In genomic region chr20:51529027-51529749, GRCh38 we compare ENCODE assay signal across 9 cellular contexts. TPM values are rescaled to one million over a fixed set of nuclear protein-coding genes. Genes with fewer than 3 reads are reported as not detected.
A peak's percentile ranks its signal among the peaks of the same experiment; 100 is the strongest.
DNase-seq lines count a peak whose midpoint lies in the region; ATAC-seq and TF ChIP-seq lines count a peak whose summit lies in the region.
"Had no signal": no experiment of that assay in that cellular context is flagged by ENCODE, and none has a peak within 500 bp of the region (broad histone marks: within the 10 kb centered on the region; RNA-seq: fewer than 3 reads in every experiment).

No MANE protein-coding gene starts in this region.

- H3K4me3 Mint-ChIP-seq in activated naive CD8-positive, alpha-beta T cell treated with anti-CD3 and anti-CD28 coated beads, Interleukin-2, amount 10 ng/mL, durations not matched to agents 7 days and 5 days = peak overlapping the region; percentile 38
- H3K4me3 Mint-ChIP-seq in nephron = no peak overlapping the region

- H3K4me3 ChIP-seq in AG10803 (ENCODE audit: low read length) = peak overlapping the region; percentile 30

- peak; percentile 87 for DNase-seq in AG10803 (ENCODE audit: low read depth)
- DNase-seq in NCI-H226 = peak; percentile 85
- DNase-seq in activated naive CD8-positive, alpha-beta T cell treated with anti-CD3 and anti-CD28 coated beads, Interleukin-2, amount 10 ng/mL, durations not matched to agents 7 days and 5 days = no peak
- DNase-seq in NCI-H82 treated with DMSO at 0.1 percent for 48 hours (lab: John Stamatoyannopoulos, UW; ENCODE audit: unreplicated experiment) = no peak
- DNase-seq in RKO (ENCODE audit: low spot score) = no peak
- DNase-seq: NCI-H1092 had no signal

- TF ChIP-seq CTCF in AG10803 (conservative IDR thresholded peaks at IDR 0.05; ENCODE audit: low read length) (no peak), nephron (IDR thresholded peaks at IDR 0.05; ENCODE audit: unreplicated experiment in 3 of 3) (no peak)

- H3K9me3 Mint-ChIP-seq in activated naive CD8-positive, alpha-beta T cell treated with anti-CD3 and anti-CD28 coated beads, Interleukin-2, amount 10 ng/mL, durations not matched to agents 7 days and 5 days = no peaks in the 10 kb centered on the region
- no peaks in the 10 kb centered on the region for H3K9me3 Mint-ChIP-seq in nephron

- H3K4me1 Mint-ChIP-seq in activated naive CD8-positive, alpha-beta T cell treated with anti-CD3 and anti-CD28 coated beads, Interleukin-2, amount 10 ng/mL, durations not matched to agents 7 days and 5 days = peaks cover 81% of the 10 kb centered on the region
- peaks cover 36% of the 10 kb centered on the region for H3K4me1 Mint-ChIP-seq in nephron

- ATAC-seq in activated naive CD8-positive, alpha-beta T cell treated with anti-CD3 and anti-CD28 coated beads, Interleukin-2, amount 10 ng/mL, durations not matched to agents 7 days and 5 days (ENCODE audit: low read depth) = no peak
- ATAC-seq in HG03095 (IDR thresholded peaks at IDR 0.05; ENCODE audit: unreplicated experiment) (no peak), GM19452 (IDR thresholded peaks at IDR 0.05; ENCODE audit: unreplicated experiment) (no peak)

- H3K27me3 Mint-ChIP-seq in activated naive CD8-positive, alpha-beta T cell treated with anti-CD3 and anti-CD28 coated beads, Interleukin-2, amount 10 ng/mL, durations not matched to agents 7 days and 5 days = no peaks in the 10 kb centered on the region
- H3K27me3 Mint-ChIP-seq in nephron (ENCODE audit: low read depth) = peaks cover 3% of the 10 kb centered on the region

- POLR2A ChIA-PET in activated naive CD8-positive, alpha-beta T cell treated with anti-CD3 and anti-CD28 coated beads, Interleukin-2, amount 10 ng/mL, durations not matched to agents 7 days and 5 days (lab: Charles Lee) = interaction anchor here (3.9 kb wide), 1 partner anchor 13 kb away, joined by 34 read pairs; the partner anchor contains the start of gene NFATC2

- H3K36me3 Mint-ChIP-seq in activated naive CD8-positive, alpha-beta T cell treated with anti-CD3 and anti-CD28 coated beads, Interleukin-2, amount 10 ng/mL, durations not matched to agents 7 days and 5 days = peaks cover 18% of the 10 kb centered on the region
- H3K36me3 Mint-ChIP-seq in nephron (ENCODE audit: low read depth) = no peaks in the 10 kb centered on the region

- peak overlapping the region; percentile 54 for H3K27ac Mint-ChIP-seq in activated naive CD8-positive, alpha-beta T cell treated with anti-CD3 and anti-CD28 coated beads, Interleukin-2, amount 10 ng/mL, durations not matched to agents 7 days and 5 days
- peak overlapping the region; percentile 22 to 53 (median 32) for H3K27ac Mint-ChIP-seq in nephron

RNA-seq across cellular contexts. Expression of gene NFATC2, which starts 13.3 kb away (rescaled TPM):
- total RNA-seq in activated naive CD8-positive, alpha-beta T cell treated with anti-CD3 and anti-CD28 coated beads, Interleukin-2, amount 10 ng/mL, durations not matched to agents 7 days and 5 days = 10 to 100 TPM; 58.9 to 62.3 TPM

Comparison
In these comparisons a context has a peak if more than half of its experiments do, and no peak if none do; other contexts are left out.
1. DNase-seq: peak in AG10803 (single experiment) and NCI-H226 (single experiment); none in activated naive CD8-positive, alpha-beta T cell treated with anti-CD3 and anti-CD28 coated beads, Interleukin-2, amount 10 ng/mL, durations not matched to agents 7 days and 5 days (single experiment), NCI-H82 treated with DMSO at 0.1 percent for 48 hours (single experiment) and RKO (single experiment).